ENCODE assay signal across 17 cellular contexts in the genomic region with DNA sequence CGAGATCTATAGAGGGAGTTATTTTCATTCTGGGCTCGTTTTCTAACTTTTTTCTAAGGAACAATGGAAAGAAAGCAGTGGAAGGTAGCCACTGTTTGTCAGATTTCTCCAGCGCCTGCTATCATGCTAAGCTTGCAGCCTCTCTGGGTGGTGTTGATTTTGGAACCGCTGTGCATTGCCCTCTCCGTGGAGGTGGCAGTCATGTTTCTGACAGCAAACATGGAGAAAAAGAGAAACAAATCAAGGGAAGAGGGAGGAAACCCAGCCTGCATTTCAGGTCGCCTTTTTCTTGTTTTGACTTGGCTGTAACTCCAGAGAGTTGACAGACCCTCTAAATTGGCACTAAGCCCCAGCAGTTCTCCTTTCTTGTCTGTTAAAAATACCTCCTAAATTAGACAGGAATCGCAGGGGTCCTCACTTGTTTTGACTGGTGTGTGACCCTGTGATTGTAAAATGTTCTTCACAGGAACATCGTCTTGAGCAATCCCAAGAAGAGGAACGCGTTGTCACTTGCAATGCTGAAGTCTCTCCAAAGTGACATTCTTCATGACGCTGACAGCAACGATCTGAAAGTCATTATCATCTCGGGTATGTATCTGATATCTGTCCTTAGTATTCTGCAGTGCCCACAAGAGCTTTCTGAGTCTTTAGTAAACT. TPM values are rescaled to one million over a fixed set of nuclear protein-coding genes. Genes with fewer than 3 reads are reported as not detected.
DNase-seq lines count a peak whose midpoint lies in the region; ATAC-seq, FAIRE-seq and TF ChIP-seq lines count a peak whose summit lies in the region.
"Had no signal": no experiment of that assay in that cellular context is flagged by ENCODE, and none has a peak within 500 bp of the region (broad histone marks: within the 10 kb centered on the region; RNA-seq: fewer than 3 reads in every experiment).

No MANE protein-coding gene starts in this region.

- peak; percentile 14 for TF ChIP-seq POLR2A in right lobe of liver (IDR thresholded peaks at IDR 0.05)
- TF ChIP-seq POLR2A in upper lobe of left lung (IDR thresholded peaks at IDR 0.05) = peak in 1 of 4 donors; percentile 51
- TF ChIP-seq POLR2A in GM12892 (IDR thresholded peaks at IDR 0.05; ENCODE audit: low read depth, low read length) = no peak

- intact Hi-C loops in right lobe of liver (cut with DNase I) = no loop called here

- ATAC-seq in right lobe of liver = peak; percentile 36 to 48 (median 42)
- ATAC-seq in upper lobe of left lung (ENCODE audit: low FRiP score in 2 of 2) = peak in 1 of 2 donors; percentile 34
- ATAC-seq: stimulated activated naive CD8-positive, alpha-beta T cell treated with anti-CD3 and anti-CD28 coated beads, Interleukin-15, Interleukin-2, amounts not matched to agents 100 U/mL and 50 U/mL, for 24 hours had no signal

- H3K4me3 ChIP-seq in coronary artery = peak overlapping the region; percentile 28
- H3K4me3 ChIP-seq in right lobe of liver = peak overlapping the region in 1 of 3 donors; percentile 28
- H3K4me3 ChIP-seq in upper lobe of left lung = no peak overlapping the region
- no peak overlapping the region for H3K4me3 ChIP-seq in WERI-Rb-1 (ENCODE audit: low read depth, low read length)

- H3K4me1 ChIP-seq in right lobe of liver = peaks cover 0 to 34% (median 2%) of the 10 kb centered on the region in 4 donors
- H3K4me1 ChIP-seq in upper lobe of left lung = peaks cover 2 to 19% (median 14%) of the 10 kb centered on the region in 4 donors

- 15% methylated on average over 12 of the region's 13 CpGs for WGBS in right lobe of liver (ENCODE audit: insufficient coverage, low coverage, low lambda C conversion rate, missing lambda C conversion rate)
- WGBS in upper lobe of left lung, 2 donors = 48 to 51% methylated on average over 13 of the region's 13 CpGs

- H3K27ac ChIP-seq in coronary artery (peak overlapping the region; percentile 16 to 63), right lobe of liver (peak overlapping the region; percentile 16 to 67 (median 49)), upper lobe of left lung (peak overlapping the region; percentile 50 to 80 (median 70)), WERI-Rb-1 (no peak overlapping the region)
- H3K27ac ChIP-seq: epithelial cell of prostate had no signal

- H3K36me3 ChIP-seq in right lobe of liver (peaks cover 0 to 29% (median 3%) of the 10 kb centered on the region in 4 donors), upper lobe of left lung (peaks cover 0 to 9% (median 0%) of the 10 kb centered on the region in 4 donors), WERI-Rb-1 (no peaks in the 10 kb centered on the region)

- FAIRE-seq in GM12892 (lab: Jason Lieb, UNC) = no peak
- FAIRE-seq: G401.6, H54 had no signal

- H3K27me3 ChIP-seq in right lobe of liver (no peaks in the 10 kb centered on the region), upper lobe of left lung (no peaks in the 10 kb centered on the region), WERI-Rb-1 (ENCODE audit: insufficient read depth, low read depth, severe bottlenecking) (no peaks in the 10 kb centered on the region)

- H3K9me3 ChIP-seq in right lobe of liver (no peaks in the 10 kb centered on the region), upper lobe of left lung (no peaks in the 10 kb centered on the region), WERI-Rb-1 (ENCODE audit: severe bottlenecking) (no peaks in the 10 kb centered on the region)

- TF ChIP-seq CTCF in coronary artery (IDR thresholded peaks at IDR 0.05) (no peak), right lobe of liver (IDR thresholded peaks at IDR 0.05) (no peak), upper lobe of left lung (IDR thresholded peaks at IDR 0.05) (no peak), WERI-Rb-1 (IDR thresholded peaks at IDR 0.05; ENCODE audit: low read depth, low read length) (no peak)

- DNase-seq in NOMO-1 treated with dmso at 0.1 percent for 144 hours (lab: John Stamatoyannopoulos, UW; ENCODE audit: unreplicated experiment) (peak; percentile 56), coronary artery (ENCODE audit: low spot score) (no peak), right lobe of liver (peak in 2 of 3 donors; percentile 65 to 75), upper lobe of left lung (peak in 1 of 2 donors; percentile 31), NCI-H146 treated with DMSO at 0.1 percent for 48 hours (lab: John Stamatoyannopoulos, UW; ENCODE audit: unreplicated experiment) (no peak), WERI-Rb-1 (no peak), GM12892 (ENCODE audit: insufficient read length) (no peak)
- DNase-seq: activated CD4-positive, alpha-beta T cell treated with anti-CD3 and anti-CD28 coated beads, Interleukin-2, amount 10 ng/mL, durations not matched to agents 24 days and 14 days; activated effector memory CD4-positive, alpha-beta T cell treated with Interleukin-2 at 50 U/mL for 16 hours; caudate nucleus; CD4-positive, alpha-beta memory T cell; stimulated activated CD4-positive, alpha-beta T cell treated with anti-CD3 and anti-CD28 coated beads, Interleukin-4, amount 100 ng/mL, for 24 hours; stimulated activated naive CD8-positive, alpha-beta T cell treated with anti-CD3 and anti-CD28 coated beads, Interleukin-15, Interleukin-2, amounts not matched to agents 100 U/mL and 50 U/mL, for 24 hours; T-helper 1 cell had no signal

- TF ChIP-seq EP300 in upper lobe of left lung (IDR thresholded peaks at IDR 0.05) = peak; percentile 61 to 92 (median 86)

RNA-seq across cellular contexts. Expression of a gene that starts 4.8 kb away (rescaled TPM):
- 100 to 1,000 TPM in 5 of 6 experiments, 10 to 100 TPM in 1; 85.0 to 304 (median 130) TPM for total RNA-seq in right lobe of liver
- 10 to 100 TPM; 32.0 to 98.0 (median 61.2) TPM for total RNA-seq in upper lobe of left lung
- polyA plus RNA-seq in GM12892 (2012; ENCODE audit: missing spikeins) = 7.6 TPM

Comparison
In these comparisons a context has a peak if more than half of its experiments do, and no peak if none do; other contexts are left out.
1. DNase-seq: peak in NOMO-1 treated with dmso at 0.1 percent for 144 hours (single experiment) and right lobe of liver (2 of 3); none in coronary artery (single experiment), NCI-H146 treated with DMSO at 0.1 percent for 48 hours (single experiment), WERI-Rb-1 (single experiment) and GM12892 (single experiment).